Comparison of ENCODE assay signal across 7 cellular contexts in the genomic region with DNA sequence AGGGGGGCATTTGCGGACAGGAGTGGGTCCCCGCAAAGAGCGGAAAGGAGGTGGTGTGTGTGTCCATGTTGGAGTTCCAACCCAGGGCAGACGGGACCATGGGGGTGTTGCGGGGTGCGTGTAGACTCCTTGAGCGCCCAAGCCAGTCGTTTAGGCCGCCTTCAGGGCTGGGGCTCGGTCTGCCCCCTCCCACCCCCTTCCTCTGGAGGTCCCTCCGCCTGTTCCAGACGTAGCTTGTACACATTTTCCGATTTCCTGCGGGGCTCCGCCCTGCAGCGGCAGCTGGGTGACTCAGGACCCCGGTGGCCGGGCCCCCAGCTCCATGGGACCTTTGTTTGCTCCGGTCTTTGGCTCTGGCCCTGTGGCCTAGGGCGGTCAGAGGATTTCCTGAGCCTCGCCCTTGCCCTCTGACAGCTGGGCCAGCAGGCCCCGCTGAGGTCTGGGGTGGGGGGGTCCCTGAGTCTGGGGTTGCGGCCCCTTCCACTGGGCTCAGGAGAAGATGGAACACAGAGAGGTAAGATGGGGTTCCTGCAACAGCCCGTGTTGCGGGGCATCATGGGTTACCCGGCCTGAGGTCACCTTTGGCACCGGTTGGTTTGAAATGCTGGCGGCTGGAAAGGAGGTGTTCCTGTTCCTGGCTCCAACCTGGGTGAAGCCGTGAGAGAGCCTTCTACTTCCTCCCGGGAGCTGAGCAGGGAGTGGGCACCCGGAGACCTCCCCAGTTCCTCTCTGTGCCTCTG. TPM values are rescaled to one million over a fixed set of nuclear protein-coding genes. Genes with fewer than 3 reads are reported as not detected.
DNase-seq lines count a peak whose midpoint lies in the region; ATAC-seq lines count a peak whose summit lies in the region.
"Had no signal": no experiment of that assay in that cellular context is flagged by ENCODE, and none has a peak within 500 bp of the region (broad histone marks: within the 10 kb centered on the region; RNA-seq: fewer than 3 reads in every experiment).

No MANE protein-coding gene starts in this region.

- peak overlapping the region; percentile 88 for H3K9ac ChIP-seq in HUES64 (ENCODE audit: low read depth, low read length)

- H3K27ac ChIP-seq in HUES64 (ENCODE audit: low read depth, low read length) (no peak overlapping the region), ectodermal cell (ENCODE audit: insufficient read depth, low read depth, low read length, poor library complexity, severe bottlenecking) (no peak overlapping the region)

- ATAC-seq in activated CD4-positive, CD25-positive, alpha-beta regulatory T cell treated with anti-CD3 and anti-CD28 coated beads, Interleukin-2, amount 50 U/mL, for 24 hours: no peak

- H3K4me1 ChIP-seq in HUES64 (ENCODE audit: insufficient read depth, low read length) (no peaks in the 10 kb centered on the region), ectodermal cell (ENCODE audit: control insufficient read depth, insufficient read depth, low read length) (no peaks in the 10 kb centered on the region)

- intact Hi-C loops in posterior vena cava (cut with DNase I): loop anchor here in 1 of 2 donors (10.0 kb wide), 1 partner anchor 49 kb away; a partner anchor contains a TSS

- H3K27me3 ChIP-seq in HUES64 (ENCODE audit: insufficient read depth, low read length) (no peaks in the 10 kb centered on the region), ectodermal cell (ENCODE audit: control insufficient read depth, insufficient read depth, low read length, poor library complexity, severe bottlenecking) (no peaks in the 10 kb centered on the region)

- 84% methylated on average over 31 of the region's 31 CpGs for WGBS in HUES64
- WGBS in ectodermal cell, 2 experiments: 87 to 89% methylated on average over 31 of the region's 31 CpGs

- H3K36me3 ChIP-seq in HUES64 (ENCODE audit: insufficient read depth, low read length) (peaks cover 10% of the 10 kb centered on the region), ectodermal cell (ENCODE audit: control insufficient read depth, insufficient read depth, low read length) (no peaks in the 10 kb centered on the region)

- peak overlapping the region; percentile 90 for H3K4me3 ChIP-seq in HUES64 (ENCODE audit: low read length)
- H3K4me3 ChIP-seq in ectodermal cell (ENCODE audit: insufficient read depth, low read depth, low read length): peak overlapping the region; percentile 72

- DNase-seq in posterior vena cava (ENCODE audit: low spot score) (peak; percentile 86), ureter (ENCODE audit: low spot score) (no peak), EL (no peak)
- DNase-seq: amniotic stem cell had no signal

- no peaks in the 10 kb centered on the region for H3K9me3 ChIP-seq in HUES64 (ENCODE audit: insufficient read depth, low read depth, low read length)
- no peaks in the 10 kb centered on the region for H3K9me3 ChIP-seq in ectodermal cell (ENCODE audit: control insufficient read depth, low read length)

RNA-seq across cellular contexts. Expression of a gene that starts 1.5 kb away (rescaled TPM):
- 8.8 TPM for polyA plus RNA-seq in HUES64 (2013, experiment 1 of 2)
- 10.6 TPM for polyA plus RNA-seq in HUES64 (2013, experiment 2 of 2)
- 16.8 TPM for polyA plus RNA-seq in ectodermal cell (2013, experiment 1 of 4)
- 13.9 TPM for polyA plus RNA-seq in ectodermal cell (2013, experiment 2 of 4)
- polyA plus RNA-seq in ectodermal cell (2013, experiment 3 of 4): 13.9 TPM
- polyA plus RNA-seq in ectodermal cell (2013, experiment 4 of 4): 13.0 TPM
- total RNA-seq in posterior vena cava: 10 to 100 TPM in 1 of 2 donors, 1 to 10 TPM in 1; 8.8 to 11.4 TPM
- 11.1 TPM for total RNA-seq in ureter

RNA-seq across cellular contexts. Expression of a gene that starts 14.8 kb away (rescaled TPM):
- polyA plus RNA-seq in HUES64 (2013, experiment 1 of 2): 1,037 TPM
- 1,056 TPM for polyA plus RNA-seq in HUES64 (2013, experiment 2 of 2)
- 1,043 TPM for polyA plus RNA-seq in ectodermal cell (2013, experiment 1 of 4)
- 1,040 TPM for polyA plus RNA-seq in ectodermal cell (2013, experiment 2 of 4)
- 878 TPM for polyA plus RNA-seq in ectodermal cell (2013, experiment 3 of 4)
- polyA plus RNA-seq in ectodermal cell (2013, experiment 4 of 4): 915 TPM
- total RNA-seq in posterior vena cava (100 to 1,000 TPM; 189 to 240 TPM), ureter (390 TPM)

RNA-seq across cellular contexts. Expression of a gene that starts 20.1 kb away (rescaled TPM):
- polyA plus RNA-seq in HUES64 (2013, experiment 1 of 2): 30.5 TPM
- 30.2 TPM for polyA plus RNA-seq in HUES64 (2013, experiment 2 of 2)
- polyA plus RNA-seq in ectodermal cell (2013, experiment 1 of 4): 42.8 TPM
- 45.8 TPM for polyA plus RNA-seq in ectodermal cell (2013, experiment 2 of 4)
- polyA plus RNA-seq in ectodermal cell (2013, experiment 3 of 4): 38.0 TPM
- polyA plus RNA-seq in ectodermal cell (2013, experiment 4 of 4): 35.8 TPM
- total RNA-seq in posterior vena cava (1 to 10 TPM; 8.3 to 8.6 TPM), ureter (26.3 TPM)

RNA-seq across cellular contexts. Expression of a gene that starts 47.1 kb away (rescaled TPM):
- 53.8 TPM for polyA plus RNA-seq in HUES64 (2013, experiment 1 of 2)
- 52.3 TPM for polyA plus RNA-seq in HUES64 (2013, experiment 2 of 2)
- 96.4 TPM for polyA plus RNA-seq in ectodermal cell (2013, experiment 1 of 4)
- polyA plus RNA-seq in ectodermal cell (2013, experiment 2 of 4): 86.5 TPM
- polyA plus RNA-seq in ectodermal cell (2013, experiment 3 of 4): 81.8 TPM
- polyA plus RNA-seq in ectodermal cell (2013, experiment 4 of 4): 81.1 TPM
- total RNA-seq in posterior vena cava (10 to 100 TPM; 18.1 to 19.4 TPM), ureter (36.1 TPM)
